ENCODE assay signal across 15 cellular contexts in the genomic region with DNA sequence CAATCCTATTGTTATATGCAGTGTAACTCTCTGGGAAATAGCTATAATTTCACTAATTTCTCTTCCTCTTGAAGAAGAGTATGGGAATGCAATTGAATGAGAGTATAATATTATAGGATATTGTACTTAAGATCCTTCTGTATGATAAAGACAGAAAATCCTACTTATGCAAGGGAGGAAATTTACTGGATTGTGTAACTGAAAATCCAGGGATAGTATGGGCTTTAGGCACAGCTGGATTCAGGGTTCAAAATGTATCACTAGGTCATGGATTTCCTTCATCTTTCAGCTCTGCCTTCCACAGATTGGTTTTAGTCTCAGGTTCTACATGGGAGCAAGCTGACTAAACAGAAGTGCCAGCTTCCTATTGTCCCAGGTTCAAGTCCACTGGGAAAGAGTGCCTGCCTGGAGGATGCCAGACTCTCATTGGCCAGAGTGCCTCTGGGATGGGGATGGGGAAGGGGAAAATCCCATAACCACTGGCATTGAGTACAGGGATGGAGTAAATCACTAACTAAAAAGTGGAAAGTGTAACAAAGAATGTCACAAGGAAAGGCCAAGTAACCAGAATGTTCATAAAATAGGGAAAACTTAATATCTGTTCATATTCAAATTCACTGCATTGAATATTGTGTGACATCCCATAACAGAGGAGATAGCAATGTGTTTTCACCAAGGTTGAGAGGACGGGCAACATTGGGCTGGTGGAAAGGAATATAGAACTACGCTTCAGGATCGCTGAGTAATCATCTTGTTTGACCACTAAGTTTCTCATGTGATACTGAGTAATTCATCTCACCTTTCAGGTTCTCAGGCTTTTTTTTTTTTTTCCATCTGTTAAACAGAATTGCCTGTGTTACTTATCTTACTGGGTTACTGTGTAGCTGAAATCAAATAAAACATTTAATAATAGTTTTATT.
A peak's percentile ranks its signal among the peaks of the same experiment; 100 is the strongest.
DNase-seq lines count a peak whose midpoint lies in the region; ATAC-seq and TF ChIP-seq lines count a peak whose summit lies in the region.
"Had no signal": no experiment of that assay in that cellular context is flagged by ENCODE, and none has a peak within 500 bp of the region (broad histone marks: within the 10 kb centered on the region; RNA-seq: fewer than 3 reads in every experiment).

No MANE protein-coding gene starts in this region.

- DNase-seq in HPDE6-E6E7 (ENCODE audit: extremely low spot score) (peak; percentile 69), epithelial cell of esophagus (ENCODE audit: low read depth) (peak; percentile 89), progenitor cell of endocrine pancreas (ENCODE audit: low spot score, unreplicated experiment) (no peak), Kasumi-1 (lab: John Stamatoyannopoulos, UW) (no peak), DMS79 (lab: John Stamatoyannopoulos, UW) (no peak), GM10248 (ENCODE audit: extremely low spot score) (no peak)
- DNase-seq: aorta; C1 segment of cervical spinal cord; dorsolateral prefrontal cortex; NCI-H2081 treated with DMSO at 0.1 percent for 48 hours; ovary; stimulated activated naive CD4-positive, alpha-beta T cell treated with Interleukin-2 at 50 U/mL for 16 hours had no signal

- H3K36me3 Mint-ChIP-seq in progenitor cell of endocrine pancreas (ENCODE audit: insufficient read depth), result no peaks in the 10 kb centered on the region

- TF ChIP-seq CTCF in epithelial cell of esophagus (IDR thresholded peaks at IDR 0.05; ENCODE audit: insufficient read depth, low read depth, low read length, missing control alignments), result no peak
- no peak for TF ChIP-seq CTCF in progenitor cell of endocrine pancreas (IDR thresholded peaks at IDR 0.05; ENCODE audit: unreplicated experiment)
- TF ChIP-seq CTCF in GM10248 (IDR thresholded peaks at IDR 0.05; ENCODE audit: control extremely low read depth, extremely low read depth, low read depth, missing control alignments), result no peak

- CTCF ChIA-PET in GM10248 (lab: Yijun Ruan, JAX), result interaction anchor here (0.7 to 2.5 kb wide), 8 partner anchors 9 to 237 kb away, joined by 3 to 8 read pairs (median 4); no protein-coding TSS in a partner anchor

- H3K4me3 ChIP-seq in epithelial cell of esophagus (ENCODE audit: low read length), result no peak overlapping the region
- H3K4me3 ChIP-seq: dorsolateral prefrontal cortex, ovary had no signal

- peak overlapping the region; percentile 93 for H3K27ac Mint-ChIP-seq in progenitor cell of endocrine pancreas
- H3K27ac Mint-ChIP-seq: activated T-helper 1 cell treated with anti-CD3 and anti-CD28 coated beads, Interleukin-12 subunit alpha, Interleukin-12 subunit beta, Interleukin-2, Interleukin-4 antibody, amounts not matched to agents 30 ng/mL and 10 ng/mL and 1 ng/mL, durations not matched to agents 14 hours and 24 hours and 36 hours had no signal

- H3K4me1 Mint-ChIP-seq in progenitor cell of endocrine pancreas (ENCODE audit: low read depth), result peaks cover 42% of the 10 kb centered on the region

- peak; percentile 30 for ATAC-seq in GM18520 (IDR thresholded peaks at IDR 0.05; ENCODE audit: unreplicated experiment)
- no peak for ATAC-seq in HG02938 (IDR thresholded peaks at IDR 0.05; ENCODE audit: unreplicated experiment)

- H3K4me3 Mint-ChIP-seq in progenitor cell of endocrine pancreas (ENCODE audit: low read depth), result peak overlapping the region; percentile 6
- H3K4me3 Mint-ChIP-seq: activated T-helper 1 cell treated with anti-CD3 and anti-CD28 coated beads, Interleukin-12 subunit alpha, Interleukin-12 subunit beta, Interleukin-2, Interleukin-4 antibody, amounts not matched to agents 30 ng/mL and 10 ng/mL and 1 ng/mL, durations not matched to agents 14 hours and 24 hours and 36 hours had no signal

- H3K9me3 Mint-ChIP-seq in progenitor cell of endocrine pancreas (ENCODE audit: low read depth), result no peaks in the 10 kb centered on the region

- POLR2A ChIA-PET in GM10248 (lab: Yijun Ruan, JAX), result no interaction called here

- H3K27me3 Mint-ChIP-seq in progenitor cell of endocrine pancreas, result no peaks in the 10 kb centered on the region

Comparison
In these comparisons a context has a peak if more than half of its experiments do, and no peak if none do; other contexts are left out.
1. DNase-seq: peak in HPDE6-E6E7 (single experiment) and epithelial cell of esophagus (single experiment); none in progenitor cell of endocrine pancreas (single experiment), Kasumi-1 (0 of 2), DMS79 (single experiment) and GM10248 (single experiment).